Comparison of ENCODE assay signal across 12 cellular contexts in the genomic region with DNA sequence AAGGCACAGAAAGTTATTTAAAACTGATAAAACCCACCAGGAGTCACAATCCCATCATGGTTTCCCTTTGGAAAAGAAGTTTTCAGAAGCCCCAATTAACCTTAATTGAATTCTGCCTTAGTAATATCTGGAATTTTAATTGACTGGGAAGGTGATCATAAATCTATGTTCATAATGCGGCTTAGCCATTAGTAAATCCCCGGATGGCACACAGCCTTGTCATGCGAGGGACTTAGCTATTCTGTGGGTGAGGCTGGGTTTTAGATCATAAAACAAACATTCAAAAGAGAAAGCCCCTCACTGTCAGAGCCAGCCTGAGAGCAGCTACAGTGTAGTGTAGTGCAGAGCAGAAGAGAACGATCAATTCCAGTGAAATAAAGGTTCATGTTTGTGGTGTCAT.
DNase-seq lines count a peak whose midpoint lies in the region; ATAC-seq and TF ChIP-seq lines count a peak whose summit lies in the region.
"Had no signal": no experiment of that assay in that cellular context is flagged by ENCODE, and none has a peak within 500 bp of the region (broad histone marks: within the 10 kb centered on the region; RNA-seq: fewer than 3 reads in every experiment).

No MANE protein-coding gene starts in this region.

- H3K4ac ChIP-seq in neuronal stem cell (ENCODE audit: low read length) = no peak overlapping the region

- H2AFZ ChIP-seq in neuronal stem cell (ENCODE audit: low read length) = peak overlapping the region; percentile 27

- H3K4me3 ChIP-seq in neuronal stem cell (ENCODE audit: low read length in 2 of 2) = no peak overlapping the region
- H3K4me3 ChIP-seq in dorsolateral prefrontal cortex = peak overlapping the region in 1 of 59 donors; percentile 6
- H3K4me3 ChIP-seq: adrenal gland had no signal

- no peak overlapping the region for H2BK12ac ChIP-seq in neuronal stem cell (ENCODE audit: low read length)

- no peak overlapping the region for H4K91ac ChIP-seq in neuronal stem cell (ENCODE audit: low read depth, low read length, poor library complexity)

- WGBS in neuronal stem cell (ENCODE audit: extremely low coverage in 2 of 2, insufficient read length in 2 of 2, insufficient replicate concordance in 1 of 2), 2 donors = no CpG with 5 or more reads among the region's 4 CpGs

- peaks cover 5 to 6% of the 10 kb centered on the region in 2 donors for H3K4me1 ChIP-seq in neuronal stem cell (ENCODE audit: control insufficient read depth in 2 of 2, insufficient read depth in 1 of 2, low read depth in 1 of 2, low read length in 2 of 2)
- H3K4me1 ChIP-seq: adrenal gland had no signal

- H3K27me3 ChIP-seq in neuronal stem cell (ENCODE audit: control insufficient read depth in 3 of 3, insufficient read depth in 3 of 3, low read depth in 1 of 3, low read length in 3 of 3) = no peaks in the 10 kb centered on the region
- H3K27me3 ChIP-seq in dorsolateral prefrontal cortex = peaks cover 0 to 3% (median 0%) of the 10 kb centered on the region in 45 donors
- H3K27me3 ChIP-seq: adrenal gland had no signal

- no peak overlapping the region for H3K14ac ChIP-seq in neuronal stem cell (ENCODE audit: low read length)

- no peak overlapping the region for H3K18ac ChIP-seq in neuronal stem cell (ENCODE audit: low read length)

- intact Hi-C loops in dorsolateral prefrontal cortex (cut with DNase I) = no loop called here

- H3K27ac ChIP-seq in neuronal stem cell (replicated peaks; ENCODE audit: low read length) (no peak overlapping the region), dorsolateral prefrontal cortex (peak overlapping the region in 6 of 59 donors; percentile 2 to 51 (median 27))
- H3K27ac ChIP-seq: adrenal gland had no signal

- no peak overlapping the region for H3K27ac Mint-ChIP-seq in activated naive CD4-positive, alpha-beta T cell treated with anti-CD3 and anti-CD28 coated beads, Interleukin-2, amount 50 U/mL, for 72 hours
- H3K27ac Mint-ChIP-seq: activated B cell treated with CpG ODN at 0.5 μM for 24 hours; dendritic cell treated with granulocyte-macrophage colony-stimulating factor and Interleukin-4, amounts not matched to agents 40 ng/mL and 50 ng/mL, for 4 days had no signal

- no peak overlapping the region for H2BK5ac ChIP-seq in neuronal stem cell (ENCODE audit: low read length)

- H3K9ac ChIP-seq in neuronal stem cell (ENCODE audit: low read depth, low read length, poor library complexity) = no peak overlapping the region

- no peak overlapping the region for H4K8ac ChIP-seq in neuronal stem cell (ENCODE audit: low read depth, low read length)

- H2BK15ac ChIP-seq in neuronal stem cell (ENCODE audit: low read length) = no peak overlapping the region

- no peak overlapping the region for H2BK120ac ChIP-seq in neuronal stem cell (ENCODE audit: low read depth, low read length)

- no peaks in the 10 kb centered on the region for H3K79me1 ChIP-seq in neuronal stem cell (ENCODE audit: low read depth, low read length)

- peaks cover 0 to 5% of the 10 kb centered on the region in 2 donors for H3K36me3 Mint-ChIP-seq in activated naive CD4-positive, alpha-beta T cell treated with anti-CD3 and anti-CD28 coated beads, Interleukin-2, amount 50 U/mL, for 72 hours

- no peaks in the 10 kb centered on the region for H3K36me3 ChIP-seq in neuronal stem cell (replicated peaks in 1 of 2; ENCODE audit: control insufficient read depth in 2 of 2, insufficient read depth in 2 of 2, low read length in 2 of 2)
- H3K36me3 ChIP-seq: adrenal gland had no signal

- no peak overlapping the region for H2AK5ac ChIP-seq in neuronal stem cell (ENCODE audit: low read depth, low read length)

- H3K9me3 Mint-ChIP-seq in activated naive CD4-positive, alpha-beta T cell treated with anti-CD3 and anti-CD28 coated beads, Interleukin-2, amount 50 U/mL, for 72 hours = no peaks in the 10 kb centered on the region
- H3K9me3 Mint-ChIP-seq: activated B cell treated with CpG ODN at 0.5 μM for 24 hours; dendritic cell treated with granulocyte-macrophage colony-stimulating factor and Interleukin-4, amounts not matched to agents 40 ng/mL and 50 ng/mL, for 4 days had no signal

- no peak overlapping the region for H3K23ac ChIP-seq in neuronal stem cell (ENCODE audit: low read depth, low read length, poor library complexity)

- no peak overlapping the region for H3K4me2 ChIP-seq in neuronal stem cell (ENCODE audit: insufficient read depth, low read length, poor library complexity, severe bottlenecking)

- TF ChIP-seq CTCF in dorsolateral prefrontal cortex (IDR thresholded peaks at IDR 0.05 in 54 of 56, conservative IDR thresholded peaks at IDR 0.05 in 2 of 56; ENCODE audit: low read depth in 1 of 56, partially characterized antibody in 56 of 56) = no peak

- peaks cover 0 to 3% of the 10 kb centered on the region in 2 donors for H3K9me3 ChIP-seq in neuronal stem cell (replicated peaks in 1 of 2; ENCODE audit: control insufficient read depth in 2 of 2, insufficient read depth in 1 of 2, low read depth in 1 of 2, low read length in 2 of 2)
- H3K9me3 ChIP-seq: adrenal gland had no signal

- no peak for ATAC-seq in GM19452 (IDR thresholded peaks at IDR 0.05; ENCODE audit: unreplicated experiment)
- ATAC-seq in activated naive CD4-positive, alpha-beta T cell treated with anti-CD3 and anti-CD28 coated beads, Interleukin-2, amount 50 U/mL, for 72 hours = no peak

- DNase-seq in Daoy (ENCODE audit: low read depth) = peak; percentile 54
- DNase-seq in NCI-H1417 treated with DMSO at 0.1 percent for 48 hours (lab: John Stamatoyannopoulos, UW) = peak; percentile 79
- peak; percentile 3 for DNase-seq in amniotic stem cell (lab: John Stamatoyannopoulos, UW)
- no peak for DNase-seq in neuronal stem cell (ENCODE audit: low spot score)
- DNase-seq in dorsolateral prefrontal cortex = no peak
- no peak for DNase-seq in activated CD4-positive, CD25-positive, alpha-beta regulatory T cell treated with anti-CD3 and anti-CD28 coated beads, Interleukin-2, amount 50 U/mL, for 72 hours
- no peak for DNase-seq in activated naive CD4-positive, alpha-beta T cell treated with anti-CD3 and anti-CD28 coated beads, Interleukin-2, amount 50 U/mL, for 72 hours (ENCODE audit: low spot score in 2 of 2)
- DNase-seq: activated B cell treated with CpG ODN at 0.5 μM for 24 hours; adrenal gland; stimulated activated naive CD4-positive, alpha-beta T cell treated with Interleukin-2 at 50 U/mL for 16 hours had no signal

Comparison
In these comparisons a context has a peak if more than half of its experiments do, and no peak if none do; other contexts are left out.
1. DNase-seq: peak in Daoy (single experiment), NCI-H1417 treated with DMSO at 0.1 percent for 48 hours (single experiment) and amniotic stem cell (single experiment); none in neuronal stem cell (single experiment), dorsolateral prefrontal cortex (0 of 10), activated CD4-positive, CD25-positive, alpha-beta regulatory T cell treated with anti-CD3 and anti-CD28 coated beads, Interleukin-2, amount 50 U/mL, for 72 hours (single experiment) and activated naive CD4-positive, alpha-beta T cell treated with anti-CD3 and anti-CD28 coated beads, Interleukin-2, amount 50 U/mL, for 72 hours (0 of 2).